ENCODE assay signal across 8 cellular contexts in genomic region chr12:8950702-8951478, GRCh38. TPM values are rescaled to one million over a fixed set of nuclear protein-coding genes. Genes with fewer than 3 reads are reported as not detected.
A peak's percentile ranks its signal among the peaks of the same experiment; 100 is the strongest.
DNase-seq lines count a peak whose midpoint lies in the region; ATAC-seq and TF ChIP-seq lines count a peak whose summit lies in the region.

No MANE protein-coding gene starts in this region.

- no peaks in the 10 kb centered on the region for H3K27me3 Mint-ChIP-seq in activated T-cell treated with anti-CD3 and anti-CD28 coated beads, Interleukin-2, amount 50 U/mL, for 24 hours
- no peaks in the 10 kb centered on the region for H3K27me3 Mint-ChIP-seq in activated CD8-positive, alpha-beta T cell treated with anti-CD3 and anti-CD28 coated beads for 36 hours

- TF ChIP-seq CTCF in activated CD8-positive, alpha-beta T cell treated with anti-CD3 and anti-CD28 coated beads for 36 hours (IDR thresholded peaks at IDR 0.05) = peak; percentile 44
- TF ChIP-seq CTCF in thoracic aorta (IDR thresholded peaks at IDR 0.05) = peak; percentile 14

- CTCF ChIA-PET in activated CD8-positive, alpha-beta T cell treated with anti-CD3 and anti-CD28 coated beads for 36 hours (lab: Charles Lee) = interaction anchor here (0.5 to 11.1 kb wide), 20 partner anchors 10 to 1179 kb away, joined by 3 to 173 read pairs (median 5); partner anchors contain the start of gene CLEC7A

- no peaks in the 10 kb centered on the region for H3K36me3 ChIP-seq in thoracic aorta

- intact Hi-C loops in activated CD8-positive, alpha-beta T cell treated with anti-CD3 and anti-CD28 coated beads for 36 hours (cut with micrococcal nuclease) = loop anchor here (5.0 kb wide), 1 partner anchor 46 kb away; no protein-coding TSS in a partner anchor

- H3K4me3 ChIP-seq in iPS-18c (ENCODE audit: insufficient read depth, low read depth, low read length) (peak overlapping the region; percentile 83), thoracic aorta (peak overlapping the region; percentile 82)

- peaks cover 66% of the 10 kb centered on the region for H3K4me1 Mint-ChIP-seq in activated T-cell treated with anti-CD3 and anti-CD28 coated beads, Interleukin-2, amount 50 U/mL, for 24 hours (ENCODE audit: low read depth)
- H3K4me1 Mint-ChIP-seq in activated CD8-positive, alpha-beta T cell treated with anti-CD3 and anti-CD28 coated beads for 36 hours (ENCODE audit: low read depth) = peaks cover 59% of the 10 kb centered on the region

- DNase-seq in activated T-cell treated with anti-CD3 and anti-CD28 coated beads, Interleukin-2, amount 50 U/mL, for 24 hours = no peak
- no peak for DNase-seq in activated T-cell treated with anti-CD3 and anti-CD28 coated beads, Interleukin-2, amount 50 U/mL, for 48 hours
- no peak for DNase-seq in activated CD8-positive, alpha-beta T cell treated with anti-CD3 and anti-CD28 coated beads for 36 hours
- DNase-seq in thoracic aorta (ENCODE audit: low spot score) = no peak
- DNase-seq in amygdala (lab: John Stamatoyannopoulos, UW) = no peak
- DNase-seq in NCI-H524 (lab: John Stamatoyannopoulos, UW) = no peak

- peaks cover 55% of the 10 kb centered on the region for H3K36me3 Mint-ChIP-seq in activated T-cell treated with anti-CD3 and anti-CD28 coated beads, Interleukin-2, amount 50 U/mL, for 24 hours (ENCODE audit: low read depth)
- H3K36me3 Mint-ChIP-seq in activated CD8-positive, alpha-beta T cell treated with anti-CD3 and anti-CD28 coated beads for 36 hours (ENCODE audit: low read depth) = peaks cover 59% of the 10 kb centered on the region

- H3K27ac Mint-ChIP-seq in activated T-cell treated with anti-CD3 and anti-CD28 coated beads, Interleukin-2, amount 50 U/mL, for 24 hours = peak overlapping the region; percentile 92
- H3K27ac Mint-ChIP-seq in activated CD8-positive, alpha-beta T cell treated with anti-CD3 and anti-CD28 coated beads for 36 hours = peak overlapping the region; percentile 90

- H3K27ac ChIP-seq in thoracic aorta = peak overlapping the region; percentile 97 to 99

- H3K4me1 ChIP-seq in thoracic aorta (ENCODE audit: control insufficient read depth in 1 of 2, low read depth in 2 of 2) = peaks cover 11 to 32% of the 10 kb centered on the region in 2 donors

- H3K9me3 ChIP-seq in iPS-18c (ENCODE audit: control insufficient read depth, insufficient read depth, low read length) (no peaks in the 10 kb centered on the region), thoracic aorta (no peaks in the 10 kb centered on the region)

- no peak for ATAC-seq in activated CD8-positive, alpha-beta T cell treated with anti-CD3 and anti-CD28 coated beads for 36 hours
- ATAC-seq in thoracic aorta (ENCODE audit: insufficient number of reproducible peaks, low FRiP score, low read depth) (no peak), HG03460 (IDR thresholded peaks at IDR 0.05; ENCODE audit: unreplicated experiment) (no peak)

- H3K9me3 Mint-ChIP-seq in activated T-cell treated with anti-CD3 and anti-CD28 coated beads, Interleukin-2, amount 50 U/mL, for 24 hours = peaks cover 7% of the 10 kb centered on the region
- H3K9me3 Mint-ChIP-seq in activated CD8-positive, alpha-beta T cell treated with anti-CD3 and anti-CD28 coated beads for 36 hours = peaks cover 19% of the 10 kb centered on the region

- H3K4me3 Mint-ChIP-seq in activated T-cell treated with anti-CD3 and anti-CD28 coated beads, Interleukin-2, amount 50 U/mL, for 24 hours = peak overlapping the region; percentile 100
- peak overlapping the region; percentile 94 for H3K4me3 Mint-ChIP-seq in activated CD8-positive, alpha-beta T cell treated with anti-CD3 and anti-CD28 coated beads for 36 hours

- POLR2A ChIA-PET in activated CD8-positive, alpha-beta T cell treated with anti-CD3 and anti-CD28 coated beads for 36 hours (lab: Charles Lee) = interaction anchor here (0.6 to 3.9 kb wide), 12 partner anchors 9 to 718 kb away, joined by 3 to 30 read pairs (median 5); no protein-coding TSS in a partner anchor

- no peaks in the 10 kb centered on the region for H3K27me3 ChIP-seq in thoracic aorta (replicated peaks; ENCODE audit: insufficient read depth)

RNA-seq across cellular contexts. Expression of gene M6PR, which starts 1.4 kb away (rescaled TPM):
- total RNA-seq in activated CD8-positive, alpha-beta T cell treated with anti-CD3 and anti-CD28 coated beads for 36 hours = 100 to 1,000 TPM; 199 to 206 TPM
- 100 to 1,000 TPM; 119 to 148 TPM for total RNA-seq in thoracic aorta

RNA-seq across cellular contexts. Expression of gene PHC1, which starts 36.6 kb away (rescaled TPM):
- total RNA-seq in activated CD8-positive, alpha-beta T cell treated with anti-CD3 and anti-CD28 coated beads for 36 hours = 10 to 100 TPM; 20.3 to 21.6 TPM
- 10 to 100 TPM; 50.1 to 55.9 TPM for total RNA-seq in thoracic aorta

RNA-seq across cellular contexts. Expression of gene KLRG1, which starts 38.5 kb away (rescaled TPM):
- 10 to 100 TPM in 1 of 2 experiments, 1 to 10 TPM in 1; 6.6 to 10.1 TPM for total RNA-seq in activated CD8-positive, alpha-beta T cell treated with anti-CD3 and anti-CD28 coated beads for 36 hours
- total RNA-seq in thoracic aorta = 1 to 10 TPM; 3.0 to 5.9 TPM
